In genomic region chr1:157137051-157137772, GRCh38 we compare ENCODE assay signal across 8 cellular contexts. TPM values are rescaled to one million over a fixed set of nuclear protein-coding genes. Genes with fewer than 3 reads are reported as not detected.
A peak's percentile ranks its signal among the peaks of the same experiment; 100 is the strongest.
DNase-seq lines count a peak whose midpoint lies in the region; ATAC-seq and TF ChIP-seq lines count a peak whose summit lies in the region.

No MANE protein-coding gene starts in this region.

- H3K27me3 Mint-ChIP-seq in CD4-positive, CD25-positive, alpha-beta regulatory T cell: peaks cover 2% of the 10 kb centered on the region
- no peaks in the 10 kb centered on the region for H3K27me3 Mint-ChIP-seq in activated naive CD8-positive, alpha-beta T cell treated with anti-CD3 and anti-CD28 coated beads, Interleukin-2, amount 10 ng/mL, durations not matched to agents 7 days and 5 days

- H3K36me3 ChIP-seq in CD4-positive, CD25-positive, alpha-beta regulatory T cell (ENCODE audit: control insufficient read depth, insufficient read depth, low read length): peaks cover 25% of the 10 kb centered on the region
- H3K36me3 ChIP-seq in iPS-15b (ENCODE audit: control insufficient read depth, insufficient read depth, low read length) (peaks cover 13% of the 10 kb centered on the region), smooth muscle cell (ENCODE audit: low read depth) (peaks cover 12% of the 10 kb centered on the region)

- peak overlapping the region; percentile 85 to 96 (median 88) for H3K27ac Mint-ChIP-seq in CD4-positive, CD25-positive, alpha-beta regulatory T cell
- H3K27ac Mint-ChIP-seq in activated naive CD8-positive, alpha-beta T cell treated with anti-CD3 and anti-CD28 coated beads, Interleukin-2, amount 10 ng/mL, durations not matched to agents 7 days and 5 days: peak overlapping the region; percentile 91

- POLR2A ChIA-PET in activated naive CD8-positive, alpha-beta T cell treated with anti-CD3 and anti-CD28 coated beads, Interleukin-2, amount 10 ng/mL, durations not matched to agents 7 days and 5 days (lab: Charles Lee): no interaction called here

- H3K4me1 ChIP-seq in CD4-positive, CD25-positive, alpha-beta regulatory T cell (ENCODE audit: control insufficient read depth, insufficient read depth, low read length, poor library complexity, severe bottlenecking): peaks cover 63% of the 10 kb centered on the region
- H3K4me1 ChIP-seq in iPS-15b (ENCODE audit: control insufficient read depth, insufficient read depth, low read length) (peaks cover 19% of the 10 kb centered on the region), smooth muscle cell (ENCODE audit: low read depth) (peaks cover 21% of the 10 kb centered on the region)

- peak in 1 of 3 donors; percentile 36 for DNase-seq in CD4-positive, CD25-positive, alpha-beta regulatory T cell
- DNase-seq in Kasumi-1 (lab: John Stamatoyannopoulos, UW) (peak; percentile 36 to 65), smooth muscle cell (lab: John Stamatoyannopoulos, UW; ENCODE audit: unreplicated experiment) (no peak), amniotic stem cell (lab: John Stamatoyannopoulos, UW) (no peak)
- no peak for DNase-seq in activated naive CD8-positive, alpha-beta T cell treated with anti-CD3 and anti-CD28 coated beads, Interleukin-2, amount 10 ng/mL, durations not matched to agents 7 days and 5 days
- no peak for DNase-seq in activated CD4-positive, alpha-beta T cell treated with anti-CD3 and anti-CD28 coated beads, Interleukin-2, amount 50 U/mL, for 48 hours

- TF ChIP-seq CTCF in smooth muscle cell (IDR thresholded peaks at IDR 0.05; ENCODE audit: borderline replicate concordance, insufficient read depth, poor library complexity, severe bottlenecking): no peak

- peak overlapping the region; percentile 88 to 98 (median 96) for H3K4me3 Mint-ChIP-seq in CD4-positive, CD25-positive, alpha-beta regulatory T cell
- peak overlapping the region; percentile 97 for H3K4me3 Mint-ChIP-seq in activated naive CD8-positive, alpha-beta T cell treated with anti-CD3 and anti-CD28 coated beads, Interleukin-2, amount 10 ng/mL, durations not matched to agents 7 days and 5 days

- no peak overlapping the region for H2AFZ ChIP-seq in smooth muscle cell (ENCODE audit: low read depth)

- peak overlapping the region; percentile 92 for H3K4me3 ChIP-seq in CD4-positive, CD25-positive, alpha-beta regulatory T cell (ENCODE audit: low read depth, low read length)
- H3K4me3 ChIP-seq in iPS-15b (ENCODE audit: low read depth, low read length) (peak overlapping the region; percentile 80), smooth muscle cell (peak overlapping the region; percentile 100)

- H3K36me3 Mint-ChIP-seq in CD4-positive, CD25-positive, alpha-beta regulatory T cell: peaks cover 29% of the 10 kb centered on the region
- H3K36me3 Mint-ChIP-seq in activated naive CD8-positive, alpha-beta T cell treated with anti-CD3 and anti-CD28 coated beads, Interleukin-2, amount 10 ng/mL, durations not matched to agents 7 days and 5 days: peaks cover 43% of the 10 kb centered on the region

- H3K9me3 Mint-ChIP-seq in CD4-positive, CD25-positive, alpha-beta regulatory T cell: no peaks in the 10 kb centered on the region
- no peaks in the 10 kb centered on the region for H3K9me3 Mint-ChIP-seq in activated naive CD8-positive, alpha-beta T cell treated with anti-CD3 and anti-CD28 coated beads, Interleukin-2, amount 10 ng/mL, durations not matched to agents 7 days and 5 days

- no peaks in the 10 kb centered on the region for H3K27me3 ChIP-seq in CD4-positive, CD25-positive, alpha-beta regulatory T cell (ENCODE audit: control insufficient read depth, insufficient read depth, low read length)
- H3K27me3 ChIP-seq in iPS-15b (ENCODE audit: control insufficient read depth, insufficient read depth, low read length) (no peaks in the 10 kb centered on the region), smooth muscle cell (ENCODE audit: low read depth) (no peaks in the 10 kb centered on the region)

- WGBS in smooth muscle cell (ENCODE audit: low lambda C conversion rate): 1% methylated on average over 16 of the region's 16 CpGs

- H3K9ac ChIP-seq in iPS-15b (ENCODE audit: low read depth, low read length) (peak overlapping the region; percentile 77), smooth muscle cell (ENCODE audit: low read depth) (peak overlapping the region; percentile 99)

- peak overlapping the region; percentile 91 for H3K4me2 ChIP-seq in smooth muscle cell

- H3K27ac ChIP-seq in CD4-positive, CD25-positive, alpha-beta regulatory T cell (ENCODE audit: insufficient read depth, low read length, poor library complexity, severe bottlenecking): peak overlapping the region; percentile 94
- H3K27ac ChIP-seq in smooth muscle cell (ENCODE audit: low read depth): peak overlapping the region; percentile 99

- peaks cover 41 to 74% (median 62%) of the 10 kb centered on the region in 4 donors for H3K4me1 Mint-ChIP-seq in CD4-positive, CD25-positive, alpha-beta regulatory T cell
- peaks cover 58% of the 10 kb centered on the region for H3K4me1 Mint-ChIP-seq in activated naive CD8-positive, alpha-beta T cell treated with anti-CD3 and anti-CD28 coated beads, Interleukin-2, amount 10 ng/mL, durations not matched to agents 7 days and 5 days

- H3K9me3 ChIP-seq in CD4-positive, CD25-positive, alpha-beta regulatory T cell (ENCODE audit: control insufficient read depth in 2 of 2, low read length in 2 of 2): no peaks in the 10 kb centered on the region
- H3K9me3 ChIP-seq in iPS-15b (ENCODE audit: control insufficient read depth, insufficient read depth, low read length) (no peaks in the 10 kb centered on the region), smooth muscle cell (replicated peaks; ENCODE audit: low read depth) (no peaks in the 10 kb centered on the region)

- peaks cover 45% of the 10 kb centered on the region for H3K79me2 ChIP-seq in smooth muscle cell (ENCODE audit: low read depth)

- peaks cover 52% of the 10 kb centered on the region for H3F3A ChIP-seq in smooth muscle cell (ENCODE audit: low read depth)

- H4K20me1 ChIP-seq in smooth muscle cell (ENCODE audit: low read depth): peaks cover 57% of the 10 kb centered on the region

- no peak for ATAC-seq in CD4-positive, CD25-positive, alpha-beta regulatory T cell (ENCODE audit: low read depth in 2 of 2)
- no peak for ATAC-seq in activated naive CD8-positive, alpha-beta T cell treated with anti-CD3 and anti-CD28 coated beads, Interleukin-2, amount 10 ng/mL, durations not matched to agents 7 days and 5 days (ENCODE audit: low read depth)
- ATAC-seq in HG02759 (IDR thresholded peaks at IDR 0.05; ENCODE audit: unreplicated experiment): no peak

RNA-seq across cellular contexts. Expression of gene ETV3, which starts 1.0 kb away (rescaled TPM):
- 89.5 TPM for total RNA-seq in CD4-positive, CD25-positive, alpha-beta regulatory T cell
- polyA plus RNA-seq in CD4-positive, CD25-positive, alpha-beta regulatory T cell: 1 to 10 TPM; 6.2 to 9.0 (median 8.8) TPM
- total RNA-seq in activated naive CD8-positive, alpha-beta T cell treated with anti-CD3 and anti-CD28 coated beads, Interleukin-2, amount 10 ng/mL, durations not matched to agents 7 days and 5 days: 10 to 100 TPM; 39.4 to 43.1 TPM
- 33.2 and 46.7 TPM in 2 replicates for total RNA-seq in smooth muscle cell
- 11.4 and 15.4 TPM in 2 replicates for polyA plus RNA-seq in smooth muscle cell

RNA-seq across cellular contexts. Expression of gene ETV3L, which starts 37.6 kb away (rescaled TPM):
- not detected for total RNA-seq in CD4-positive, CD25-positive, alpha-beta regulatory T cell
- not detected for polyA plus RNA-seq in CD4-positive, CD25-positive, alpha-beta regulatory T cell
- not detected for total RNA-seq in activated naive CD8-positive, alpha-beta T cell treated with anti-CD3 and anti-CD28 coated beads, Interleukin-2, amount 10 ng/mL, durations not matched to agents 7 days and 5 days
- total RNA-seq in smooth muscle cell: 0.31 TPM in 1 of 2 replicates, not detected in the other
- polyA plus RNA-seq in smooth muscle cell: 0.15 TPM in 1 of 2 replicates, not detected in the other

Comparison
In these comparisons a context has a peak if more than half of its experiments do, and no peak if none do; other contexts are left out.
1. DNase-seq: peak in Kasumi-1 (2 of 2); none in activated naive CD8-positive, alpha-beta T cell treated with anti-CD3 and anti-CD28 coated beads, Interleukin-2, amount 10 ng/mL, durations not matched to agents 7 days and 5 days (single experiment), smooth muscle cell (single experiment), amniotic stem cell (single experiment) and activated CD4-positive, alpha-beta T cell treated with anti-CD3 and anti-CD28 coated beads, Interleukin-2, amount 50 U/mL, for 48 hours (0 of 2).
2. Peak in every context shown above with its lines, with median percentiles within 50 percentile points of each other: H3K4me3 ChIP-seq.